11 cellular contexts compared by ENCODE assay signal in genomic region chr10:24706479-24707118, GRCh38. TPM values are rescaled to one million over a fixed set of nuclear protein-coding genes. Genes with fewer than 3 reads are reported as not detected.
DNase-seq lines count a peak whose midpoint lies in the region; ATAC-seq, FAIRE-seq and TF ChIP-seq lines count a peak whose summit lies in the region.
"Had no signal": no experiment of that assay in that cellular context is flagged by ENCODE, and none has a peak within 500 bp of the region (broad histone marks: within the 10 kb centered on the region; RNA-seq: fewer than 3 reads in every experiment).

No MANE protein-coding gene starts in this region.

- H3K4me3 Mint-ChIP-seq in endothelial cell (ENCODE audit: unreplicated experiment), result no peak overlapping the region

- H3K27ac Mint-ChIP-seq in endothelial cell (ENCODE audit: unreplicated experiment), result no peak overlapping the region

- no peaks in the 10 kb centered on the region for H3K36me3 ChIP-seq in pancreas
- H3K36me3 ChIP-seq: SJCRH30 had no signal

- H3K27ac ChIP-seq in pancreas, result no peak overlapping the region
- H3K27ac ChIP-seq: 22Rv1, SJCRH30 had no signal

- intact Hi-C loops in pancreas (cut with DNase I), result no loop called here

- H3K9me3 Mint-ChIP-seq in endothelial cell (ENCODE audit: unreplicated experiment), result no peaks in the 10 kb centered on the region

- ATAC-seq in HG02588 (IDR thresholded peaks at IDR 0.05; ENCODE audit: unreplicated experiment) (peak; percentile 52), pancreas (peak; percentile 61 to 89 (median 78)), GM21390 (IDR thresholded peaks at IDR 0.05; ENCODE audit: unreplicated experiment) (no peak)

- TF ChIP-seq CTCF in pancreas (IDR thresholded peaks at IDR 0.05) (no peak), endothelial cell (IDR thresholded peaks at IDR 0.05; ENCODE audit: unreplicated experiment) (no peak)

- H3K36me3 Mint-ChIP-seq in endothelial cell (ENCODE audit: low read depth, unreplicated experiment), result no peaks in the 10 kb centered on the region

- DNase-seq in DMS 273 (lab: John Stamatoyannopoulos, UW; ENCODE audit: unreplicated experiment) (peak; percentile 19), DMS 273 treated with DMSO at 0.1 percent for 48 hours (lab: John Stamatoyannopoulos, UW) (no peak), RPMI7951 (ENCODE audit: low read depth) (peak; percentile 90), dedifferentiated amniotic fluid mesenchymal stem cell (ENCODE audit: extremely low spot score) (peak; percentile 75), pancreas (peak in 2 of 6 donors; percentile 4 to 31), endothelial cell (ENCODE audit: low spot score) (no peak)

- peaks cover 6 to 20% (median 10%) of the 10 kb centered on the region in 3 donors for H3K4me1 ChIP-seq in pancreas
- H3K4me1 ChIP-seq: SJCRH30 had no signal

- WGBS in pancreas, 2 donors, result 49 to 50% methylated on average over 7 of the region's 7 CpGs

- peaks cover 2% of the 10 kb centered on the region for H3K4me1 Mint-ChIP-seq in endothelial cell (ENCODE audit: unreplicated experiment)

- FAIRE-seq in pancreas (lab: Jason Lieb, UNC), result no peak
- FAIRE-seq: islet of Langerhans had no signal

- H3K9me3 ChIP-seq in pancreas, result no peaks in the 10 kb centered on the region
- H3K9me3 ChIP-seq: SJCRH30 had no signal

- no peaks in the 10 kb centered on the region for H3K27me3 ChIP-seq in pancreas
- H3K27me3 ChIP-seq: SJCRH30 had no signal

- no peaks in the 10 kb centered on the region for H3K27me3 Mint-ChIP-seq in endothelial cell (ENCODE audit: unreplicated experiment)

- no peak overlapping the region for H3K4me3 ChIP-seq in pancreas
- H3K4me3 ChIP-seq: SJCRH30 had no signal

RNA-seq across cellular contexts. Expression of gene ARHGAP21, which starts 17.1 kb away (rescaled TPM):
- total RNA-seq in RPMI7951 (2014; rRNA removed; shearing (Covaris generic)), result 60.6 and 76.3 TPM in 2 replicates
- total RNA-seq in pancreas (10 to 100 TPM; 23.7 to 42.1 (median 29.8) TPM), endothelial cell (ENCODE audit: unreplicated experiment) (100 TPM)
- polyA plus RNA-seq in pancreas, result 10 to 100 TPM; 11.0 to 14.6 TPM

Comparison
In these comparisons a context has a peak if more than half of its experiments do, and no peak if none do; other contexts are left out.
1. DNase-seq: peak in DMS 273 (single experiment), RPMI7951 (single experiment) and dedifferentiated amniotic fluid mesenchymal stem cell (single experiment); none in DMS 273 treated with DMSO at 0.1 percent for 48 hours (single experiment) and endothelial cell (single experiment).